21 cellular contexts compared by ENCODE assay signal in genomic region chr18:59180150-59180845, GRCh38. TPM values are rescaled to one million over a fixed set of nuclear protein-coding genes. Genes with fewer than 3 reads are reported as not detected.
A peak's percentile ranks its signal among the peaks of the same experiment; 100 is the strongest.
DNase-seq lines count a peak whose midpoint lies in the region; ATAC-seq, FAIRE-seq and TF ChIP-seq lines count a peak whose summit lies in the region.
"Had no signal": no experiment of that assay in that cellular context is flagged by ENCODE, and none has a peak within 500 bp of the region (broad histone marks: within the 10 kb centered on the region; RNA-seq: fewer than 3 reads in every experiment).

No MANE protein-coding gene starts in this region.

- H3K4ac ChIP-seq in H1 (replicated peaks; ENCODE audit: insufficient read length, low read depth, low read length) = no peak overlapping the region

- H3K14ac ChIP-seq in H1 (ENCODE audit: insufficient read length) = no peak overlapping the region

- H2AFZ ChIP-seq in H1 (ENCODE audit: low read length) = peak overlapping the region; percentile 27; the same call in 1 of the 2 replicates

- H2BK12ac ChIP-seq in H1 (ENCODE audit: low read depth, low read length) = no peak overlapping the region

- intact Hi-C loops in prostate gland (cut with DNase I) = no loop called here

- H3K79me2 ChIP-seq in H1 (ENCODE audit: control insufficient read depth in 1 of 2, insufficient read depth in 2 of 2, low read length in 2 of 2) = no peaks in the 10 kb centered on the region

- H4K5ac ChIP-seq in H1 (ENCODE audit: insufficient read length, low read depth, low read length) = no peak overlapping the region

- TF ChIP-seq EP300 in H1 (IDR thresholded peaks at IDR 0.05; ENCODE audit: borderline replicate concordance in 1 of 2, low read depth in 2 of 2, low read length in 2 of 2) = no peak

- no peak overlapping the region for H3K23ac ChIP-seq in H1 (ENCODE audit: insufficient read length)

- TF ChIP-seq CTCF in BJ (IDR thresholded peaks at IDR 0.05; ENCODE audit: insufficient read depth, low read depth, low read length) = no peak
- TF ChIP-seq CTCF in H1 (IDR thresholded peaks at IDR 0.05; ENCODE audit: control extremely low read depth in 1 of 3, insufficient read depth in 1 of 3, low read depth in 1 of 3, low read length in 3 of 3) = no peak
- no peak for TF ChIP-seq CTCF in prostate gland (IDR thresholded peaks at IDR 0.05)

- no peaks in the 10 kb centered on the region for H3K9me3 ChIP-seq in H1 (ENCODE audit: insufficient read depth in 2 of 2, low read depth in 1 of 2, low read length in 1 of 2)
- no peaks in the 10 kb centered on the region for H3K9me3 ChIP-seq in prostate gland
- H3K9me3 ChIP-seq: neutrophil, upper lobe of left lung had no signal

- TF ChIP-seq POLR2A in H1 (IDR thresholded peaks at IDR 0.05; ENCODE audit: control extremely low read depth in 1 of 2, low read depth in 2 of 2, low read length in 2 of 2) (no peak), prostate gland (IDR thresholded peaks at IDR 0.05) (no peak)

- H2BK15ac ChIP-seq in H1 (ENCODE audit: low read length) = no peak overlapping the region

- no peak overlapping the region for H3K18ac ChIP-seq in H1 (ENCODE audit: extremely low read depth, low read length)

- H3K36me3 ChIP-seq in BJ (ENCODE audit: control insufficient read depth, insufficient read depth, low read length) (no peaks in the 10 kb centered on the region), H1 (ENCODE audit: control insufficient read depth in 2 of 4, insufficient read depth in 4 of 4, low read length in 3 of 4) (no peaks in the 10 kb centered on the region), prostate gland (no peaks in the 10 kb centered on the region)
- H3K36me3 ChIP-seq: neutrophil, upper lobe of left lung, WERI-Rb-1 had no signal

- no peak overlapping the region for H2AK5ac ChIP-seq in H1 (ENCODE audit: low read depth, low read length)

- H3K4me3 ChIP-seq in BJ (ENCODE audit: low read depth, low read length) (no peak overlapping the region), H1 (ENCODE audit: extremely low read depth in 1 of 4, insufficient read depth in 2 of 4, low read depth in 3 of 4, low read length in 4 of 4) (no peak overlapping the region), prostate gland (no peak overlapping the region)
- H3K4me3 ChIP-seq: GM12878, upper lobe of left lung had no signal

- no peak overlapping the region for H2BK120ac ChIP-seq in H1 (replicated peaks; ENCODE audit: low read depth, low read length)

- POLR2A ChIA-PET in BJ (lab: Charles Lee) = no interaction called here
- POLR2A ChIA-PET in H1 (lab: Charles Lee; ENCODE audit: partially characterized antibody) = interaction anchor here (2.0 kb wide), 1 partner anchor 16 kb away, joined by 5 read pairs; no protein-coding TSS in a partner anchor

- no peak for ATAC-seq in GM21529 (IDR thresholded peaks at IDR 0.05; ENCODE audit: unreplicated experiment)
- ATAC-seq in HG03457 (IDR thresholded peaks at IDR 0.05; ENCODE audit: unreplicated experiment) = no peak
- no peak for ATAC-seq in GM21576 (IDR thresholded peaks at IDR 0.05; ENCODE audit: unreplicated experiment)
- ATAC-seq: GM12878; Panc1; stimulated activated memory B cell treated with anti-CD40 and anti-IgM and Interleukin-4, amounts not matched to agents 10 μg/mL and 1 μg/mL and 100 μg/mL, for 72 hours had no signal

- H3K23me2 ChIP-seq in H1 (ENCODE audit: low read depth, low read length) = no peaks in the 10 kb centered on the region

- H3K56ac ChIP-seq in H1 (replicated peaks; ENCODE audit: insufficient read length, low read depth, low read length) = no peak overlapping the region

- H4K91ac ChIP-seq in H1 (replicated peaks; ENCODE audit: insufficient read length, low read length) = no peak overlapping the region

- H3K27me3 ChIP-seq in BJ (ENCODE audit: control insufficient read depth, insufficient read depth, low read length) (peaks cover 5% of the 10 kb centered on the region), H1 (replicated peaks in 1 of 4; ENCODE audit: control insufficient read depth in 3 of 4, extremely low read depth in 1 of 4, insufficient read depth in 3 of 4, low read length in 3 of 4) (no peaks in the 10 kb centered on the region), prostate gland (replicated peaks; ENCODE audit: insufficient read depth) (no peaks in the 10 kb centered on the region)
- H3K27me3 ChIP-seq: neutrophil, upper lobe of left lung had no signal

- H3K4me1 ChIP-seq in H1 (replicated peaks in 1 of 4; ENCODE audit: control insufficient read depth in 3 of 4, insufficient read depth in 4 of 4, low read length in 3 of 4) (no peaks in the 10 kb centered on the region), prostate gland (replicated peaks) (no peaks in the 10 kb centered on the region)
- H3K4me1 ChIP-seq: upper lobe of left lung had no signal

- H2BK5ac ChIP-seq in H1 (ENCODE audit: low read depth, low read length) = no peak overlapping the region

- no peaks in the 10 kb centered on the region for H4K20me1 ChIP-seq in H1 (replicated peaks in 1 of 2; ENCODE audit: control insufficient read depth in 1 of 2, insufficient read depth in 2 of 2, low read length in 2 of 2)

- H3K79me1 ChIP-seq in H1 (ENCODE audit: low read depth, low read length) = no peaks in the 10 kb centered on the region

- H3K4me2 ChIP-seq in H1 (ENCODE audit: insufficient read depth in 1 of 2, low read depth in 2 of 2, low read length in 2 of 2) = no peak overlapping the region

- CTCF ChIA-PET in BJ (lab: Yijun Ruan, JAX) = interaction anchor here (1.2 kb wide), 1 partner anchor 15 kb away, joined by 3 read pairs; no protein-coding TSS in a partner anchor
- CTCF ChIA-PET in H1 (lab: Charles Lee; ENCODE audit: partially characterized antibody) = interaction anchor here (0.7 kb wide), 1 partner anchor 9 kb away, joined by 3 read pairs; no protein-coding TSS in a partner anchor

- H3K9ac ChIP-seq in H1 (replicated peaks in 1 of 4; ENCODE audit: extremely low read depth in 1 of 4, low read depth in 3 of 4, low read length in 3 of 4) = no peak overlapping the region

- DNase-seq in BJ (ENCODE audit: low read depth) (peak; percentile 38), M059J (ENCODE audit: low read depth) (peak; percentile 63), H1 (ENCODE audit: low read depth in 1 of 2, low spot score in 2 of 2) (no peak), prostate gland (ENCODE audit: low spot score) (peak; percentile 6), GM19238 (ENCODE audit: insufficient read length, low spot score) (no peak)
- DNase-seq: activated gamma-delta T cell; DMS79 treated with DMSO at 0.1 percent for 48 hours; effector CD4-positive, alpha-beta T cell; NCI-H187 treated with DMSO at 0.1 percent for 48 hours; upper lobe of left lung; WERI-Rb-1 had no signal

- no peak overlapping the region for H2BK20ac ChIP-seq in H1 (ENCODE audit: low read length)

- H4K8ac ChIP-seq in H1 (ENCODE audit: extremely low read depth, insufficient read depth, low read length) = no peak overlapping the region

- 93% methylated on average over 9 of the region's 9 CpGs; no CpG with 5 or more reads in 1 of the 2 experiments for WGBS in H1 (ENCODE audit: extremely low coverage in 1 of 2, insufficient coverage in 1 of 2, insufficient read length in 1 of 2, insufficient replicate concordance in 2 of 2, low coverage in 1 of 2, low lambda C conversion rate in 2 of 2, missing lambda C conversion rate in 1 of 2), 2 experiments
- WGBS in prostate gland = 39% methylated on average over 9 of the region's 9 CpGs

- H3K27ac ChIP-seq in H1 (ENCODE audit: low read depth, low read length) (no peak overlapping the region), prostate gland (no peak overlapping the region)
- H3K27ac ChIP-seq: neutrophil, upper lobe of left lung, WERI-Rb-1 had no signal

- no peak for FAIRE-seq in H1 (lab: Jason Lieb, UNC)
- FAIRE-seq: GM12878 had no signal

- no peak for TF ChIP-seq RAD21 in H1 (IDR thresholded peaks at IDR 0.05 in 1 of 2, conservative IDR thresholded peaks at IDR 0.05 in 1 of 2; ENCODE audit: low read depth in 2 of 2, low read length in 2 of 2)

TF ChIP-seq in H1, 55 proteins besides CTCF, POLR2A, EP300 and RAD21 (continues in another document):
- TF ChIP-seq HDAC6 (IDR thresholded peaks at IDR 0.05; ENCODE audit: low read depth, low read length) (no peak), KDM5A (IDR thresholded peaks at IDR 0.05; ENCODE audit: low read length) (no peak), CHD1 (IDR thresholded peaks at IDR 0.05; ENCODE audit: low read depth, low read length) (no peak), RFX5 (IDR thresholded peaks at IDR 0.05; ENCODE audit: borderline replicate concordance, low read depth, low read length) (no peak), NANOG (IDR thresholded peaks at IDR 0.05; ENCODE audit: insufficient read depth, low read depth, low read length, poor library complexity, severe bottlenecking) (no peak), HDAC2 (IDR thresholded peaks at IDR 0.05; ENCODE audit: borderline replicate concordance in 1 of 2, low read depth in 2 of 2, low read length in 2 of 2) (no peak)

RNA-seq across cellular contexts. Expression of gene GRP, which starts 39.7 kb away (rescaled TPM):
- polyA plus RNA-seq in BJ (2011; rRNA removed) (0.16 and 0.21 TPM in 2 replicates), H1 (2011; rRNA removed) (not detected in 2 replicates)
- not detected in 2 replicates for polyA minus RNA-seq in BJ (2011; rRNA and poly(A)+ RNA removed)
- not detected in 2 replicates for total RNA-seq in M059J (2014; rRNA removed; shearing (Covaris generic))
- total RNA-seq in H1 (2021; fragmentation: NEBNext Ultra II Directional; extraction: Animal tissue kit (Norgen Biotek cat#: 25700)) = not detected in 2 replicates
- not detected for polyA plus RNA-seq in H1 (2011; cell fraction: cytosol; rRNA removed)
- polyA plus RNA-seq in H1 (2011; cell fraction: nucleus; rRNA removed) = 0.14 TPM
- not detected in 4 replicates for polyA plus RNA-seq in H1 (2012, experiment 1 of 2)
- not detected for polyA plus RNA-seq in H1 (2012, experiment 2 of 2)
- polyA plus RNA-seq in H1 (2013, experiment 1 of 2) = not detected
- not detected for polyA plus RNA-seq in H1 (2013, experiment 2 of 2)
- polyA minus RNA-seq in H1 (2011; rRNA and poly(A)+ RNA removed) = not detected in 2 replicates
- not detected for polyA minus RNA-seq in H1 (2011; cell fraction: cytosol; rRNA and poly(A)+ RNA removed)
- polyA minus RNA-seq in H1 (2011; cell fraction: nucleus; rRNA and poly(A)+ RNA removed) = not detected
- total RNA-seq in prostate gland = 1 to 10 TPM in 1 of 2 donors, not detected in 1; 1.4 TPM
- total RNA-seq: activated CD8-positive, alpha-beta memory T cell treated with anti-CD3 and anti-CD28 coated beads for 36 hours; GM12878; skeletal muscle tissue had no signal
- polyA plus RNA-seq: CD14-positive monocyte, GM12878 had no signal

RNA-seq across cellular contexts. Expression of gene SEC11C, which starts 40.6 kb away (rescaled TPM):
- 18.2 and 32.0 TPM in 2 replicates for polyA plus RNA-seq in BJ (2011; rRNA removed)
- 3.3 and 4.4 TPM in 2 replicates for polyA minus RNA-seq in BJ (2011; rRNA and poly(A)+ RNA removed)
- total RNA-seq in M059J (2014; rRNA removed; shearing (Covaris generic)) = 53.0 and 53.1 TPM in 2 replicates
- 59.3 and 64.7 TPM in 2 replicates for total RNA-seq in H1 (2021; fragmentation: NEBNext Ultra II Directional; extraction: Animal tissue kit (Norgen Biotek cat#: 25700))
- polyA plus RNA-seq in H1 (2011; rRNA removed) = 27.1 and 31.5 TPM in 2 replicates
- polyA plus RNA-seq in H1 (2011; cell fraction: cytosol; rRNA removed) = 30.4 TPM
- 17.4 TPM for polyA plus RNA-seq in H1 (2011; cell fraction: nucleus; rRNA removed)
- 45.9 to 98.8 TPM (median 56.9 TPM) in 4 replicates for polyA plus RNA-seq in H1 (2012, experiment 1 of 2)
- 34.8 TPM for polyA plus RNA-seq in H1 (2012, experiment 2 of 2)
- polyA plus RNA-seq in H1 (2013, experiment 1 of 2) = 122 TPM
- 174 TPM for polyA plus RNA-seq in H1 (2013, experiment 2 of 2)
- polyA minus RNA-seq in H1 (2011; rRNA and poly(A)+ RNA removed) = 9.2 and 10.8 TPM in 2 replicates
- 16.4 TPM for polyA minus RNA-seq in H1 (2011; cell fraction: cytosol; rRNA and poly(A)+ RNA removed)
- polyA minus RNA-seq in H1 (2011; cell fraction: nucleus; rRNA and poly(A)+ RNA removed) = 4.8 TPM
- total RNA-seq in prostate gland = 100 to 1,000 TPM in 1 of 2 donors, 10 to 100 TPM in 1; 76.6 to 711 TPM

Comparison
In these comparisons a context has a peak if more than half of its experiments do, and no peak if none do; other contexts are left out.
1. DNase-seq: peak in BJ (single experiment), M059J (single experiment) and prostate gland (single experiment); none in H1 (0 of 2) and GM19238 (single experiment).